31 cellular contexts compared by ENCODE assay signal in genomic region chr19:35553385-35554000, GRCh38. TPM values are rescaled to one million over a fixed set of nuclear protein-coding genes. Genes with fewer than 3 reads are reported as not detected.
"Had no signal": no experiment of that assay in that cellular context is flagged by ENCODE, and none has a peak within 500 bp of the region (broad histone marks: within the 10 kb centered on the region; RNA-seq: fewer than 3 reads in every experiment).

No MANE protein-coding gene starts in this region.

- ATAC-seq: activated CD8-positive, alpha-beta memory T cell treated with anti-CD3 and anti-CD28 coated beads, Interleukin-2, amount 10 ng/mL, durations not matched to agents 7 days and 5 days; body of pancreas had no signal

- H3K36me3 Mint-ChIP-seq: activated CD8-positive, alpha-beta memory T cell treated with anti-CD3 and anti-CD28 coated beads, Interleukin-2, amount 10 ng/mL, durations not matched to agents 7 days and 5 days had no signal

- H3K9me3 Mint-ChIP-seq: activated B cell treated with CpG ODN at 0.5 μM for 24 hours; activated CD4-positive, alpha-beta T cell treated with anti-CD3 and anti-CD28 coated beads, Interleukin-2, amount 10 ng/mL, durations not matched to agents 24 days and 14 days; activated naive CD4-positive, alpha-beta T cell treated with anti-CD3 and anti-CD28 coated beads, Interleukin-2, amount 50 U/mL, for 24 hours; activated T-cell treated with anti-CD3 and anti-CD28 coated beads, Interleukin-2, amount 50 U/mL, for 24 hours; activated T-helper 1 cell treated with anti-CD3 and anti-CD28 coated beads, Interleukin-12 subunit alpha, Interleukin-12 subunit beta, Interleukin-2, Interleukin-4 antibody, amounts not matched to agents 30 ng/mL and 10 ng/mL and 1 ng/mL, durations not matched to agents 14 hours and 24 hours and 36 hours; T-helper 1 cell treated with Interleukin-12 subunit alpha and Interleukin-12 subunit beta and Interleukin-4 antibody, amounts not matched to agents 30 μg/mL and 1 μg/mL, for 36 hours had no signal

- H3K9me3 ChIP-seq: ascending aorta, body of pancreas, SJSA1 had no signal

- H3K4me3 ChIP-seq: ascending aorta, body of pancreas, SJSA1 had no signal

- H3K27ac Mint-ChIP-seq: activated B cell treated with CpG ODN at 0.5 μM for 24 hours; activated CD8-positive, alpha-beta memory T cell treated with anti-CD3 and anti-CD28 coated beads, Interleukin-2, amount 10 ng/mL, durations not matched to agents 7 days and 5 days; activated naive CD4-positive, alpha-beta T cell treated with anti-CD3 and anti-CD28 coated beads, Interleukin-2, amount 50 U/mL, for 24 hours; activated T-cell treated with anti-CD3 and anti-CD28 coated beads, Interleukin-2, amount 50 U/mL, for 24 hours; activated T-helper 1 cell treated with anti-CD3 and anti-CD28 coated beads, Interleukin-12 subunit alpha, Interleukin-12 subunit beta, Interleukin-2, Interleukin-4 antibody, amounts not matched to agents 30 ng/mL and 10 ng/mL and 1 ng/mL, durations not matched to agents 14 hours and 24 hours and 36 hours; T-helper 1 cell treated with Interleukin-12 subunit alpha and Interleukin-12 subunit beta and Interleukin-4 antibody, amounts not matched to agents 30 μg/mL and 1 μg/mL, for 36 hours had no signal

- H3K27me3 ChIP-seq: body of pancreas had no signal

- DNase-seq: activated B cell treated with CpG ODN at 0.5 μM for 24 hours; activated CD4-positive, alpha-beta T cell treated with anti-CD3 and anti-CD28 coated beads for 1 hour; activated CD4-positive, alpha-beta T cell treated with anti-CD3 and anti-CD28 coated beads, Interleukin-2, amount 10 ng/mL, durations not matched to agents 24 days and 14 days; activated CD4-positive, alpha-beta T cell treated with anti-CD3 and anti-CD28 coated beads, Interleukin-2, amount 50 U/mL, for 48 hours; activated CD8-positive, alpha-beta memory T cell treated with anti-CD3 and anti-CD28 coated beads, Interleukin-2, amount 10 ng/mL, durations not matched to agents 7 days and 5 days; activated effector memory CD4-positive, alpha-beta T cell treated with Interleukin-2 at 50 U/mL for 16 hours; activated naive CD4-positive, alpha-beta T cell; activated T-cell treated with anti-CD3 and anti-CD28 coated beads, Interleukin-2, amount 50 U/mL, for 24 hours; amniotic stem cell; body of pancreas; central memory CD4-positive, alpha-beta T cell; Karpas-422; MM.1S; NCI-H1105; NCI-H1436; NCI-H187; NCI-H2081 treated with DMSO at 0.1 percent for 48 hours; NCI-H2227 treated with DMSO at 0.1 percent for 48 hours; NCI-H526; NCI-H774; NK-92 treated with Interleukin-12 subunit alpha and Interleukin-12 subunit beta, amount 100 ng/mL, for 24 hours; SHP77; T-helper 9 cell had no signal

- H3K36me3 ChIP-seq: ascending aorta had no signal

- H3K4me1 ChIP-seq: SJSA1 had no signal

- H3K27ac ChIP-seq: ascending aorta, body of pancreas, SJSA1 had no signal

- H3K4me3 Mint-ChIP-seq: activated B cell treated with CpG ODN at 0.5 μM for 24 hours; activated CD4-positive, alpha-beta T cell treated with anti-CD3 and anti-CD28 coated beads, Interleukin-2, amount 10 ng/mL, durations not matched to agents 24 days and 14 days; activated CD8-positive, alpha-beta memory T cell treated with anti-CD3 and anti-CD28 coated beads, Interleukin-2, amount 10 ng/mL, durations not matched to agents 7 days and 5 days; activated naive CD4-positive, alpha-beta T cell treated with anti-CD3 and anti-CD28 coated beads, Interleukin-2, amount 50 U/mL, for 24 hours; activated T-cell treated with anti-CD3 and anti-CD28 coated beads, Interleukin-2, amount 50 U/mL, for 24 hours; activated T-helper 1 cell treated with anti-CD3 and anti-CD28 coated beads, Interleukin-12 subunit alpha, Interleukin-12 subunit beta, Interleukin-2, Interleukin-4 antibody, amounts not matched to agents 30 ng/mL and 10 ng/mL and 1 ng/mL, durations not matched to agents 14 hours and 24 hours and 36 hours; T-helper 1 cell treated with Interleukin-12 subunit alpha and Interleukin-12 subunit beta and Interleukin-4 antibody, amounts not matched to agents 30 μg/mL and 1 μg/mL, for 36 hours had no signal

- FAIRE-seq: bronchial epithelial cell, RCC 7860 had no signal

RNA-seq across cellular contexts. Expression of gene ATP4A, which starts 10.0 kb away (rescaled TPM):
- total RNA-seq: activated B cell treated with CpG ODN at 0.5 μM for 24 hours; activated CD4-positive, alpha-beta T cell treated with anti-CD3 and anti-CD28 coated beads, Interleukin-2, amount 10 ng/mL, durations not matched to agents 24 days and 14 days; activated CD8-positive, alpha-beta memory T cell treated with anti-CD3 and anti-CD28 coated beads, Interleukin-2, amount 10 ng/mL, durations not matched to agents 7 days and 5 days; activated T-helper 1 cell treated with anti-CD3 and anti-CD28 coated beads, Interleukin-12 subunit alpha, Interleukin-12 subunit beta, Interleukin-2, Interleukin-4 antibody, amounts not matched to agents 30 ng/mL and 10 ng/mL and 1 ng/mL, durations not matched to agents 14 hours and 24 hours and 36 hours; ascending aorta; bronchial epithelial cell; NCI-H460; SJSA1 had no signal

RNA-seq across cellular contexts. Expression of gene GAPDHS, which starts 20.2 kb away (rescaled TPM):
- total RNA-seq: activated B cell treated with CpG ODN at 0.5 μM for 24 hours; activated CD4-positive, alpha-beta T cell treated with anti-CD3 and anti-CD28 coated beads, Interleukin-2, amount 10 ng/mL, durations not matched to agents 24 days and 14 days; activated CD8-positive, alpha-beta memory T cell treated with anti-CD3 and anti-CD28 coated beads, Interleukin-2, amount 10 ng/mL, durations not matched to agents 7 days and 5 days; activated T-helper 1 cell treated with anti-CD3 and anti-CD28 coated beads, Interleukin-12 subunit alpha, Interleukin-12 subunit beta, Interleukin-2, Interleukin-4 antibody, amounts not matched to agents 30 ng/mL and 10 ng/mL and 1 ng/mL, durations not matched to agents 14 hours and 24 hours and 36 hours; ascending aorta; body of pancreas; bronchial epithelial cell; NCI-H460; SJSA1 had no signal

RNA-seq across cellular contexts. Expression of gene SBSN, which starts 25.4 kb away (rescaled TPM):
- total RNA-seq: activated B cell treated with CpG ODN at 0.5 μM for 24 hours; activated CD4-positive, alpha-beta T cell treated with anti-CD3 and anti-CD28 coated beads, Interleukin-2, amount 10 ng/mL, durations not matched to agents 24 days and 14 days; activated CD8-positive, alpha-beta memory T cell treated with anti-CD3 and anti-CD28 coated beads, Interleukin-2, amount 10 ng/mL, durations not matched to agents 7 days and 5 days; activated T-helper 1 cell treated with anti-CD3 and anti-CD28 coated beads, Interleukin-12 subunit alpha, Interleukin-12 subunit beta, Interleukin-2, Interleukin-4 antibody, amounts not matched to agents 30 ng/mL and 10 ng/mL and 1 ng/mL, durations not matched to agents 14 hours and 24 hours and 36 hours; ascending aorta; body of pancreas; NCI-H460; SJSA1 had no signal

RNA-seq across cellular contexts. Expression of gene PMIS2, which starts 32.5 kb away (rescaled TPM):
- total RNA-seq: activated B cell treated with CpG ODN at 0.5 μM for 24 hours; activated CD4-positive, alpha-beta T cell treated with anti-CD3 and anti-CD28 coated beads, Interleukin-2, amount 10 ng/mL, durations not matched to agents 24 days and 14 days; activated CD8-positive, alpha-beta memory T cell treated with anti-CD3 and anti-CD28 coated beads, Interleukin-2, amount 10 ng/mL, durations not matched to agents 7 days and 5 days; activated T-helper 1 cell treated with anti-CD3 and anti-CD28 coated beads, Interleukin-12 subunit alpha, Interleukin-12 subunit beta, Interleukin-2, Interleukin-4 antibody, amounts not matched to agents 30 ng/mL and 10 ng/mL and 1 ng/mL, durations not matched to agents 14 hours and 24 hours and 36 hours; ascending aorta; body of pancreas; bronchial epithelial cell; NCI-H460; SJSA1 had no signal
